15 cellular contexts compared by ENCODE assay signal in genomic region chr15:46865155-46865554, GRCh38.
DNase-seq lines count a peak whose midpoint lies in the region; ATAC-seq and TF ChIP-seq lines count a peak whose summit lies in the region.
"Had no signal": no experiment of that assay in that cellular context is flagged by ENCODE, and none has a peak within 500 bp of the region (broad histone marks: within the 10 kb centered on the region; RNA-seq: fewer than 3 reads in every experiment).

No MANE protein-coding gene starts in this region.

- H3K36me3 Mint-ChIP-seq in endothelial cell (ENCODE audit: low read depth, unreplicated experiment): peaks cover 4% of the 10 kb centered on the region
- H3K36me3 Mint-ChIP-seq: CD14-positive monocyte; CD4-positive, alpha-beta memory T cell had no signal

- no peaks in the 10 kb centered on the region for H4K20me1 ChIP-seq in GM23248 (ENCODE audit: insufficient read depth)
- H4K20me1 ChIP-seq: BLaER1 had no signal

- H2AFZ ChIP-seq in GM23248: no peak overlapping the region

- no peak overlapping the region for H3K27ac ChIP-seq in Peyer's patch
- H3K27ac ChIP-seq in GM23248: no peak overlapping the region
- H3K27ac ChIP-seq: BLaER1 had no signal

- H3K4me1 ChIP-seq in Peyer's patch: no peaks in the 10 kb centered on the region
- H3K4me1 ChIP-seq in GM23248 (ENCODE audit: insufficient read depth): no peaks in the 10 kb centered on the region
- H3K4me1 ChIP-seq: BLaER1, HAP-1 had no signal

- no peak overlapping the region for H3K4me3 ChIP-seq in Peyer's patch
- H3K4me3 ChIP-seq in GM23248: no peak overlapping the region
- H3K4me3 ChIP-seq: BLaER1, HAP-1 had no signal

- DNase-seq in Right ventricle myocardium superior (no peak), left cardiac atrium (no peak), NCI-H748 (lab: John Stamatoyannopoulos, UW; ENCODE audit: unreplicated experiment) (peak; percentile 57), left ventricle myocardium superior (no peak), endothelial cell (ENCODE audit: low spot score) (no peak), Peyer's patch (no peak), GM23248 (no peak)
- DNase-seq: 8988T; CD4-positive, alpha-beta memory T cell; DMS153; DMS79; GDM1 had no signal

- intact Hi-C loops in Right ventricle myocardium superior (cut with DNase I) (no loop called here), left cardiac atrium (cut with DNase I) (no loop called here), left ventricle myocardium superior (cut with micrococcal nuclease) (no loop called here)

- H3K27ac Mint-ChIP-seq in endothelial cell (ENCODE audit: unreplicated experiment): no peak overlapping the region
- H3K27ac Mint-ChIP-seq: CD14-positive monocyte; CD4-positive, alpha-beta memory T cell had no signal

- H3K79me2 ChIP-seq in GM23248 (ENCODE audit: insufficient read depth): no peaks in the 10 kb centered on the region

- TF ChIP-seq POLR2A in Peyer's patch (IDR thresholded peaks at IDR 0.05): no peak

- WGBS in GM23248 (ENCODE audit: low coverage in 1 of 2, low lambda C conversion rate in 2 of 2, missing lambda C conversion rate in 2 of 2), 2 experiments: 14 to 15% methylated on average over 6 of the region's 6 CpGs

- TF ChIP-seq CTCF in endothelial cell (IDR thresholded peaks at IDR 0.05; ENCODE audit: unreplicated experiment) (no peak), Peyer's patch (IDR thresholded peaks at IDR 0.05) (no peak)

- H3K36me3 ChIP-seq in Peyer's patch (no peaks in the 10 kb centered on the region), GM23248 (ENCODE audit: low read depth) (no peaks in the 10 kb centered on the region)
- H3K36me3 ChIP-seq: BLaER1, HAP-1 had no signal

- H3F3A ChIP-seq in GM23248 (ENCODE audit: insufficient read depth): no peaks in the 10 kb centered on the region

- no peak overlapping the region for H3K4me2 ChIP-seq in GM23248 (ENCODE audit: unreplicated experiment)
- H3K4me2 ChIP-seq: BLaER1 had no signal

- in situ Hi-C loops in GM23248 (cut with MboI): no loop called here

- ATAC-seq in Right ventricle myocardium superior (ENCODE audit: poor library complexity): peak; percentile 96
- no peak for ATAC-seq in left cardiac atrium
- peak; percentile 98 for ATAC-seq in left ventricle myocardium superior

- H3K9me2 ChIP-seq in GM23248 (ENCODE audit: insufficient read depth): no peaks in the 10 kb centered on the region

- no peaks in the 10 kb centered on the region for H3K27me3 ChIP-seq in Peyer's patch
- H3K27me3 ChIP-seq in GM23248 (replicated peaks; ENCODE audit: insufficient read depth): no peaks in the 10 kb centered on the region
- H3K27me3 ChIP-seq: BLaER1 had no signal

- H3K9ac ChIP-seq in GM23248: no peak overlapping the region
- H3K9ac ChIP-seq: BLaER1 had no signal

- H3K9me3 Mint-ChIP-seq in endothelial cell (ENCODE audit: unreplicated experiment): peaks cover 16% of the 10 kb centered on the region

- H3K27me3 Mint-ChIP-seq in endothelial cell (ENCODE audit: unreplicated experiment): no peaks in the 10 kb centered on the region
- H3K27me3 Mint-ChIP-seq: CD4-positive, alpha-beta memory T cell had no signal

- no peak overlapping the region for H3K4me3 Mint-ChIP-seq in endothelial cell (ENCODE audit: unreplicated experiment)
- H3K4me3 Mint-ChIP-seq: CD14-positive monocyte; CD4-positive, alpha-beta memory T cell had no signal

- H3K9me3 ChIP-seq in Peyer's patch (no peaks in the 10 kb centered on the region), GM23248 (ENCODE audit: low read depth) (no peaks in the 10 kb centered on the region)
- H3K9me3 ChIP-seq: BLaER1, HAP-1 had no signal

- H3K4me1 Mint-ChIP-seq in endothelial cell (ENCODE audit: unreplicated experiment): no peaks in the 10 kb centered on the region
- H3K4me1 Mint-ChIP-seq: CD14-positive monocyte; CD4-positive, alpha-beta memory T cell had no signal

Comparison
In these comparisons a context has a peak if more than half of its experiments do, and no peak if none do; other contexts are left out.
1. ATAC-seq: peak in Right ventricle myocardium superior (single experiment) and left ventricle myocardium superior (single experiment); none in left cardiac atrium (0 of 2).